ENCODE assay signal across 12 cellular contexts in the genomic region with DNA sequence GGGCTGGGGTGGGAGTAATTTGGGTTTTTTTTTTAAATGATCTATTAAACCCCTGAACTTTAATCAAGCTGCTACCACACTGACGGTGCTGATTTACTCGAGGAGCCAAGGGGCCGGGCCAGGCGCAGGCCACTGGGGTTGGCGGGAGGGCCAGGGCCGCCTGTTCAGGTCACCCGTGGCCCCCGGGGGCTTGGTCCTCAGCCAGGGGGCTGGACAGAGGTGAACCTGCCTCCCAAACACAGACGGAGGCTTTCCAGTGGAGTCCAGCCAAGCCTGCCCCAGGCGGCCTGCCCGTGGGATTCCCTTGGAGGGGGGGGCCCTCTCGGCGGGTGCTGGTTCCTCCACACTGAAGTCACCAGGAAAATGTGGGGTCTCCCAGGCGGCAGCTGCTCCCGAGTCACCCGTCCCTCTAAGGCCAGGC.
DNase-seq lines count a peak whose midpoint lies in the region; ATAC-seq and TF ChIP-seq lines count a peak whose summit lies in the region.
"Had no signal": no experiment of that assay in that cellular context is flagged by ENCODE, and none has a peak within 500 bp of the region (broad histone marks: within the 10 kb centered on the region; RNA-seq: fewer than 3 reads in every experiment).

No MANE protein-coding gene starts in this region.

- no TSS peak for BruUV-seq in mammary epithelial cell (replicated peaks; lab: Mats Ljungman, UMichigan)

- DNase-seq in breast epithelium (ENCODE audit: low spot score in 2 of 2) (peak; percentile 23 to 58), mammary epithelial cell (no peak), left ventricle myocardium inferior (peak; percentile 41), prostate gland (ENCODE audit: low spot score) (no peak), aorta (peak; percentile 73 to 82), glomerular visceral epithelial cell (ENCODE audit: extremely low spot score) (no peak)
- DNase-seq in activated naive CD8-positive, alpha-beta T cell treated with anti-CD3 and anti-CD28 coated beads for 36 hours = no peak
- DNase-seq: naive thymus-derived CD4-positive, alpha-beta T cell; stimulated activated naive CD8-positive, alpha-beta T cell treated with anti-CD3 and anti-CD28 coated beads, Interleukin-15, amount 100 ng/mL, for 72 hours had no signal

- dilution Hi-C loops in mammary epithelial cell (cut with HindIII; ENCODE audit: low sequenced_read_pairs) = no loop called here

- ATAC-seq in aorta (ENCODE audit: low FRiP score) (peak; percentile 41), GM19035 (IDR thresholded peaks at IDR 0.05; ENCODE audit: unreplicated experiment) (no peak)
- ATAC-seq: stimulated activated naive CD8-positive, alpha-beta T cell treated with anti-CD3 and anti-CD28 coated beads, Interleukin-15, amount 100 ng/mL, for 72 hours had no signal

- no peaks in the 10 kb centered on the region for H3K79me2 ChIP-seq in mammary epithelial cell (ENCODE audit: insufficient read depth, low read length)

- H3K27me3 Mint-ChIP-seq in activated naive CD8-positive, alpha-beta T cell treated with anti-CD3 and anti-CD28 coated beads for 36 hours = no peaks in the 10 kb centered on the region
- H3K27me3 Mint-ChIP-seq: stimulated activated naive CD8-positive, alpha-beta T cell treated with anti-CD3 and anti-CD28 coated beads, Interleukin-15, amount 100 ng/mL, for 72 hours had no signal

- H4K20me1 ChIP-seq in mammary epithelial cell (ENCODE audit: insufficient read depth, low read length) = no peaks in the 10 kb centered on the region

- in situ Hi-C loops in mammary epithelial cell (cut with MboI; ENCODE audit: low sequenced_read_pairs in 2 of 2) = no loop called here

- TF ChIP-seq POLR2A in breast epithelium (IDR thresholded peaks at IDR 0.05) (no peak), prostate gland (IDR thresholded peaks at IDR 0.05) (no peak)

- H3K27me3 ChIP-seq in breast epithelium (no peaks in the 10 kb centered on the region), mammary epithelial cell (ENCODE audit: insufficient read depth, low read length) (peaks cover 2% of the 10 kb centered on the region), left ventricle myocardium inferior (ENCODE audit: low read depth) (peaks cover 8% of the 10 kb centered on the region), prostate gland (replicated peaks; ENCODE audit: insufficient read depth) (no peaks in the 10 kb centered on the region), aorta (ENCODE audit: control insufficient read depth in 1 of 2, insufficient read depth in 2 of 2, low read length in 1 of 2) (no peaks in the 10 kb centered on the region)

- peak overlapping the region; percentile 75 to 90 for H3K27ac ChIP-seq in breast epithelium
- no peak overlapping the region for H3K27ac ChIP-seq in mammary epithelial cell (ENCODE audit: insufficient read depth, low read depth, low read length)
- H3K27ac ChIP-seq in left ventricle myocardium inferior (replicated peaks) = peak overlapping the region; percentile 46
- H3K27ac ChIP-seq in prostate gland = peak overlapping the region; percentile 57 to 70
- H3K27ac ChIP-seq in aorta (ENCODE audit: low read depth in 1 of 2, low read length in 2 of 2) = peak overlapping the region in 1 of 2 donors; percentile 14
- H3K27ac ChIP-seq: HL-60 had no signal

- 3% methylated on average over 6 of the region's 16 CpGs for WGBS in mammary epithelial cell (ENCODE audit: low coverage, missing lambda C conversion rate)
- WGBS in prostate gland = 15% methylated on average over 16 of the region's 16 CpGs
- WGBS in aorta, 2 donors = 4 to 7% methylated on average over 16 of the region's 16 CpGs

- no peaks in the 10 kb centered on the region for H3K36me3 Mint-ChIP-seq in activated naive CD8-positive, alpha-beta T cell treated with anti-CD3 and anti-CD28 coated beads for 36 hours
- H3K36me3 Mint-ChIP-seq: brain; naive thymus-derived CD4-positive, alpha-beta T cell had no signal

- H3K36me3 ChIP-seq in breast epithelium = no peaks in the 10 kb centered on the region
- H3K36me3 ChIP-seq in mammary epithelial cell (ENCODE audit: insufficient read depth, low read length) = no peaks in the 10 kb centered on the region
- H3K36me3 ChIP-seq in left ventricle myocardium inferior = no peaks in the 10 kb centered on the region
- H3K36me3 ChIP-seq in prostate gland = no peaks in the 10 kb centered on the region
- H3K36me3 ChIP-seq in aorta (ENCODE audit: control insufficient read depth in 1 of 2, insufficient read depth in 2 of 2, low read length in 1 of 2) = no peaks in the 10 kb centered on the region

- H3K9me3 ChIP-seq in breast epithelium (no peaks in the 10 kb centered on the region), mammary epithelial cell (replicated peaks; ENCODE audit: insufficient read depth, low read length) (no peaks in the 10 kb centered on the region), left ventricle myocardium inferior (replicated peaks) (no peaks in the 10 kb centered on the region), prostate gland (no peaks in the 10 kb centered on the region), aorta (ENCODE audit: control insufficient read depth, low read length) (no peaks in the 10 kb centered on the region)

- H3K4me1 ChIP-seq in breast epithelium (peaks cover 0 to 5% of the 10 kb centered on the region in 2 donors), mammary epithelial cell (ENCODE audit: insufficient read depth, low read length) (no peaks in the 10 kb centered on the region), left ventricle myocardium inferior (peaks cover 16% of the 10 kb centered on the region), prostate gland (replicated peaks) (peaks cover 5% of the 10 kb centered on the region), aorta (ENCODE audit: control insufficient read depth in 1 of 2, insufficient read depth in 2 of 2, low read length in 2 of 2) (no peaks in the 10 kb centered on the region)

- H3K4me1 Mint-ChIP-seq in activated naive CD8-positive, alpha-beta T cell treated with anti-CD3 and anti-CD28 coated beads for 36 hours = no peaks in the 10 kb centered on the region
- H3K4me1 Mint-ChIP-seq: naive thymus-derived CD4-positive, alpha-beta T cell; stimulated activated naive CD8-positive, alpha-beta T cell treated with anti-CD3 and anti-CD28 coated beads, Interleukin-15, amount 100 ng/mL, for 72 hours had no signal

- CTCF ChIA-PET in mammary epithelial cell (lab: Charles Lee; ENCODE audit: low non-redundant PET) = no interaction called here

- TF ChIP-seq CTCF in breast epithelium (IDR thresholded peaks at IDR 0.05) (no peak), mammary epithelial cell (conservative IDR thresholded peaks at IDR 0.05 in 1 of 2, IDR thresholded peaks at IDR 0.05 in 1 of 2; ENCODE audit: extremely low read depth in 1 of 2, insufficient read depth in 1 of 2, low read depth in 1 of 2, low read length in 2 of 2) (no peak), left ventricle myocardium inferior (IDR thresholded peaks at IDR 0.05; ENCODE audit: borderline replicate concordance) (no peak), prostate gland (IDR thresholded peaks at IDR 0.05) (no peak)

- no peaks in the 10 kb centered on the region for H3K9me3 Mint-ChIP-seq in activated naive CD8-positive, alpha-beta T cell treated with anti-CD3 and anti-CD28 coated beads for 36 hours
- H3K9me3 Mint-ChIP-seq: brain; naive thymus-derived CD4-positive, alpha-beta T cell; stimulated activated naive CD8-positive, alpha-beta T cell treated with anti-CD3 and anti-CD28 coated beads, Interleukin-15, amount 100 ng/mL, for 72 hours had no signal

- intact Hi-C loops in breast epithelium (cut with DNase I; ENCODE audit: low total_unique reads) (no loop called here), mammary epithelial cell (cut with micrococcal nuclease) (no loop called here), left ventricle myocardium inferior (cut with micrococcal nuclease) (no loop called here), prostate gland (cut with DNase I) (no loop called here), aorta (cut with DNase I) (no loop called here)

- no peak overlapping the region for H3K27ac Mint-ChIP-seq in activated naive CD8-positive, alpha-beta T cell treated with anti-CD3 and anti-CD28 coated beads for 36 hours
- H3K27ac Mint-ChIP-seq: naive thymus-derived CD4-positive, alpha-beta T cell; stimulated activated naive CD8-positive, alpha-beta T cell treated with anti-CD3 and anti-CD28 coated beads, Interleukin-15, amount 100 ng/mL, for 72 hours had no signal

- no peak overlapping the region for H2AFZ ChIP-seq in mammary epithelial cell (ENCODE audit: low read depth, low read length)

- H3K9ac ChIP-seq in mammary epithelial cell (ENCODE audit: insufficient read depth, low read length) = no peak overlapping the region

- H3K4me2 ChIP-seq in mammary epithelial cell (ENCODE audit: insufficient read depth, low read depth, low read length) = no peak overlapping the region

- H3K4me3 Mint-ChIP-seq in activated naive CD8-positive, alpha-beta T cell treated with anti-CD3 and anti-CD28 coated beads for 36 hours = no peak overlapping the region
- H3K4me3 Mint-ChIP-seq: naive thymus-derived CD4-positive, alpha-beta T cell; stimulated activated naive CD8-positive, alpha-beta T cell treated with anti-CD3 and anti-CD28 coated beads, Interleukin-15, amount 100 ng/mL, for 72 hours had no signal

- H3K4me3 ChIP-seq in breast epithelium (peak overlapping the region; percentile 5 to 63 (median 39)), mammary epithelial cell (replicated peaks in 1 of 3; ENCODE audit: insufficient read depth in 1 of 3, low read depth in 2 of 3, low read length in 3 of 3) (no peak overlapping the region), left ventricle myocardium inferior (peak overlapping the region; percentile 53), prostate gland (peak overlapping the region; percentile 3 to 6), aorta (ENCODE audit: low read length in 2 of 2) (peak overlapping the region in 1 of 2 donors; percentile 0)

Comparison
In these comparisons a context has a peak if more than half of its experiments do, and no peak if none do; other contexts are left out.
1. DNase-seq: peak in breast epithelium (2 of 2), left ventricle myocardium inferior (single experiment) and aorta (2 of 2); none in mammary epithelial cell (single experiment), prostate gland (single experiment), activated naive CD8-positive, alpha-beta T cell treated with anti-CD3 and anti-CD28 coated beads for 36 hours (single experiment) and glomerular visceral epithelial cell (single experiment).
2. H3K4me3 ChIP-seq: peak in breast epithelium (3 of 3), left ventricle myocardium inferior (single experiment) and prostate gland (2 of 2); none in mammary epithelial cell (0 of 3).